8 cellular contexts compared by ENCODE assay signal in genomic region chr15:39920510-39921273, GRCh38. TPM values are rescaled to one million over a fixed set of nuclear protein-coding genes. Genes with fewer than 3 reads are reported as not detected.
DNase-seq lines count a peak whose midpoint lies in the region; ATAC-seq and TF ChIP-seq lines count a peak whose summit lies in the region.

No MANE protein-coding gene starts in this region.

- DNase-seq in NCI-H446 (lab: John Stamatoyannopoulos, UW) (peak; percentile 47 to 86), lower lobe of right lung (peak; percentile 86)
- DNase-seq in activated CD4-positive, alpha-beta T cell treated with anti-CD3 and anti-CD28 coated beads, Interleukin-2, amount 50 U/mL, for 48 hours: peak; percentile 86 to 88
- peak; percentile 33 to 80 (median 53) for DNase-seq in stimulated activated CD4-positive, alpha-beta T cell treated with anti-CD3 and anti-CD28 coated beads, TNF-alpha, amount 100 ng/mL, for 1 hour (ENCODE audit: low read depth in 3 of 3, low spot score in 1 of 3)

- ATAC-seq in GM18858 (IDR thresholded peaks at IDR 0.05; ENCODE audit: unreplicated experiment) (peak; percentile 71), HG03064 (IDR thresholded peaks at IDR 0.05; ENCODE audit: low read depth, unreplicated experiment) (peak; percentile 84), lower lobe of right lung (peak; percentile 96 to 98)

- peak; percentile 16 for TF ChIP-seq CTCF in lower lobe of right lung (IDR thresholded peaks at IDR 0.05)

- H3K9me3 ChIP-seq in duodenal mucosa (ENCODE audit: control insufficient read depth in 1 of 2, low read length in 2 of 2) (no peaks in the 10 kb centered on the region), lower lobe of right lung (no peaks in the 10 kb centered on the region)

- peaks cover 27% of the 10 kb centered on the region for H3K4me1 ChIP-seq in ACC112 (ENCODE audit: control insufficient read depth, insufficient read depth, low read length, unreplicated experiment)
- H3K4me1 ChIP-seq in duodenal mucosa (ENCODE audit: control insufficient read depth in 1 of 2, insufficient read depth in 2 of 2, low read length in 2 of 2): peaks cover 5 to 17% of the 10 kb centered on the region in 2 donors
- H3K4me1 ChIP-seq in lower lobe of right lung: peaks cover 14% of the 10 kb centered on the region

- intact Hi-C loops in lower lobe of right lung (cut with DNase I): no loop called here

- peak overlapping the region; percentile 52 to 80 for H3K9ac ChIP-seq in duodenal mucosa (ENCODE audit: low read depth in 1 of 2, low read length in 2 of 2)

- peak overlapping the region; percentile 98 for H3K27ac ChIP-seq in ACC112 (ENCODE audit: low read depth, low read length)
- no peak overlapping the region for H3K27ac ChIP-seq in duodenal mucosa (ENCODE audit: low read depth, low read length)
- H3K27ac ChIP-seq in lower lobe of right lung: peak overlapping the region; percentile 72

- H3K4me3 ChIP-seq in ACC112 (ENCODE audit: low read depth, low read length) (peak overlapping the region; percentile 95), duodenal mucosa (ENCODE audit: low read depth in 1 of 2, low read length in 2 of 2) (peak overlapping the region; percentile 76 to 88), lower lobe of right lung (peak overlapping the region; percentile 83)

- H3K79me2 ChIP-seq in ACC112 (ENCODE audit: control insufficient read depth, insufficient read depth, low read length, unreplicated experiment): peaks cover 36% of the 10 kb centered on the region

- H3K27me3 ChIP-seq in ACC112 (ENCODE audit: insufficient read depth, low read length): no peaks in the 10 kb centered on the region
- H3K27me3 ChIP-seq in duodenal mucosa (ENCODE audit: control insufficient read depth in 1 of 2, insufficient read depth in 2 of 2, low read length in 2 of 2): peaks cover 23 to 24% of the 10 kb centered on the region in 2 donors
- peaks cover 24% of the 10 kb centered on the region for H3K27me3 ChIP-seq in lower lobe of right lung (ENCODE audit: low read depth)

- H3K36me3 ChIP-seq in ACC112 (ENCODE audit: insufficient read depth, low read length): peaks cover 12% of the 10 kb centered on the region
- no peaks in the 10 kb centered on the region for H3K36me3 ChIP-seq in duodenal mucosa (ENCODE audit: control insufficient read depth in 1 of 2, insufficient read depth in 2 of 2, low read length in 2 of 2)
- H3K36me3 ChIP-seq in lower lobe of right lung: no peaks in the 10 kb centered on the region

- H2AFZ ChIP-seq in ACC112 (ENCODE audit: low read length, unreplicated experiment): peak overlapping the region; percentile 94

RNA-seq across cellular contexts. Expression of gene GPR176, which starts 0.6 kb away (rescaled TPM):
- 2.4 TPM for total RNA-seq in lower lobe of right lung

RNA-seq across cellular contexts. Expression of gene EIF2AK4, which starts 13.2 kb away (rescaled TPM):
- total RNA-seq in lower lobe of right lung: 36.0 TPM
